ENCODE assay signal across 1 cellular context in genomic region chr17:50783193-50783660, GRCh38.
TF ChIP-seq lines count a peak whose summit lies in the region.

No MANE protein-coding gene starts in this region.

TF ChIP-seq in IMR-90, 13 proteins besides CTCF, POLR2A, EP300 and RAD21:
- TF ChIP-seq MAZ (IDR thresholded peaks at IDR 0.05; ENCODE audit: borderline replicate concordance, low read depth, low read length) = peak; percentile 25; the same call in 1 of the 2 replicates
- no peak for TF ChIP-seq USF2 (IDR thresholded peaks at IDR 0.05; ENCODE audit: low read depth, low read length)
- TF ChIP-seq MAFK (IDR thresholded peaks at IDR 0.05; ENCODE audit: low read depth, low read length) = no peak
- peak; percentile 96 for TF ChIP-seq SMC3 (IDR thresholded peaks at IDR 0.05; ENCODE audit: low read depth, low read length)
